19 cellular contexts compared by ENCODE assay signal in the genomic region with DNA sequence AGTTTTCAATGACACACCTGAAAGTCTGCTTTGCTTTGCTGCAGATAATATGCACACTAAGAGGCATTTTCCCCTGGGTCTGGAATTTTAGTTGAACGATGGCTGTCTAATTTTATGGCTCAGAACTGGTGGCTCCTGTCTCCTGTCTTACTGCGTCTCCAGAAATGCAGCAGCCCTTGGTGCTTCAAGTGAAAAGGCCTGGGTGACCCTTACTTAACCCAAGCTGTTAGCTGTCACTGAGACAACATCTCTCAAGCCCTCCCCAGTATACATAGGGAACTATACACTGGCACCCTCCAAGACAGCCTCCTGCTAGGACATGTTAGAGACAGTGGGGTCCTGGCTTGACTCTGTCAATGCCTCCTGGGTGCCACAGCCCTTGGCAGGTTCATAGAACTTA. TPM values are rescaled to one million over a fixed set of nuclear protein-coding genes. Genes with fewer than 3 reads are reported as not detected.
DNase-seq lines count a peak whose midpoint lies in the region; ATAC-seq and TF ChIP-seq lines count a peak whose summit lies in the region.
"Had no signal": no experiment of that assay in that cellular context is flagged by ENCODE, and none has a peak within 500 bp of the region (broad histone marks: within the 10 kb centered on the region; RNA-seq: fewer than 3 reads in every experiment).

No MANE protein-coding gene starts in this region.

- H3K27ac Mint-ChIP-seq in nephron progenitor cell (peak overlapping the region; percentile 44), GM23338 (no peak overlapping the region; the same call in 1 of the 2 replicates)
- H3K27ac Mint-ChIP-seq: CD14-positive monocyte; CD8-positive, alpha-beta T cell; HFFc6 had no signal

- DNase-seq in NCI-H2171 treated with DMSO at 0.1 percent for 48 hours (lab: John Stamatoyannopoulos, UW) (peak; percentile 40), NCI-H2171 (lab: John Stamatoyannopoulos, UW) (no peak), DMS79 treated with DMSO at 0.1 percent for 48 hours (lab: John Stamatoyannopoulos, UW) (peak; percentile 66), NCI-H69 (lab: John Stamatoyannopoulos, UW) (peak; percentile 71), nephron progenitor cell (no peak), ureter (ENCODE audit: low spot score) (no peak), GM23338 (ENCODE audit: low spot score) (no peak)
- DNase-seq in activated effector memory CD4-positive, alpha-beta T cell treated with Interleukin-2 at 50 U/mL for 16 hours = no peak
- DNase-seq: 8988T; Calu3; CD8-positive, alpha-beta T cell; GDM1; GOT3; H7; HFFc6; IMR-90 had no signal

- H3K4me3 Mint-ChIP-seq in nephron progenitor cell (peak overlapping the region; percentile 6), GM23338 (no peak overlapping the region)
- H3K4me3 Mint-ChIP-seq: CD8-positive, alpha-beta T cell; HFFc6 had no signal

- no peak overlapping the region for H3K4me2 ChIP-seq in GM23338
- H3K4me2 ChIP-seq: BLaER1 had no signal

- H3K27me3 Mint-ChIP-seq in nephron progenitor cell (ENCODE audit: low read depth, poor library complexity) (peaks cover 19% of the 10 kb centered on the region), GM23338 (ENCODE audit: insufficient read depth, low read depth, poor library complexity) (peaks cover 6% of the 10 kb centered on the region)

- ATAC-seq in GM23338 = no peak
- ATAC-seq: CD8-positive, alpha-beta T cell; HCT116 had no signal

- no peak overlapping the region for H2AFZ ChIP-seq in GM23338

- no peaks in the 10 kb centered on the region for H3K36me3 ChIP-seq in GM23338 (ENCODE audit: insufficient read depth)
- H3K36me3 ChIP-seq: BLaER1 had no signal

- H3K9me3 Mint-ChIP-seq in nephron progenitor cell (no peaks in the 10 kb centered on the region), GM23338 (no peaks in the 10 kb centered on the region)
- H3K9me3 Mint-ChIP-seq: CD8-positive, alpha-beta T cell; HFFc6 had no signal

- no peaks in the 10 kb centered on the region for H3K9me2 ChIP-seq in GM23338 (ENCODE audit: insufficient read depth)

- no peaks in the 10 kb centered on the region for H4K20me1 ChIP-seq in GM23338 (replicated peaks; ENCODE audit: insufficient read depth)

- H3K27ac ChIP-seq in GM23338 (ENCODE audit: low read depth) = no peak overlapping the region
- H3K27ac ChIP-seq: BLaER1 had no signal

- no peak for TF ChIP-seq CTCF in nephron progenitor cell (IDR thresholded peaks at IDR 0.05)
- no peak for TF ChIP-seq CTCF in GM23338 (conservative IDR thresholded peaks at IDR 0.05; ENCODE audit: low read depth in 2 of 2)

- no peaks in the 10 kb centered on the region for H3K79me2 ChIP-seq in GM23338 (replicated peaks; ENCODE audit: insufficient read depth)

- H3K36me3 Mint-ChIP-seq in nephron progenitor cell (ENCODE audit: low read depth) (no peaks in the 10 kb centered on the region), GM23338 (ENCODE audit: low read depth) (no peaks in the 10 kb centered on the region)
- H3K36me3 Mint-ChIP-seq: CD14-positive monocyte; CD8-positive, alpha-beta T cell had no signal

- H3K4me1 Mint-ChIP-seq in nephron progenitor cell = peaks cover 37% of the 10 kb centered on the region
- peaks cover 14% of the 10 kb centered on the region for H3K4me1 Mint-ChIP-seq in GM23338
- H3K4me1 Mint-ChIP-seq: CD14-positive monocyte had no signal

- no peaks in the 10 kb centered on the region; the same call in 1 of the 2 replicates for H3K4me1 ChIP-seq in GM23338 (ENCODE audit: insufficient read depth)
- H3K4me1 ChIP-seq: BLaER1 had no signal

- no peaks in the 10 kb centered on the region for H3K27me3 ChIP-seq in GM23338 (ENCODE audit: insufficient read depth)

- H3F3A ChIP-seq in GM23338 (replicated peaks; ENCODE audit: low read depth) = no peaks in the 10 kb centered on the region

- no peak overlapping the region for H3K4me3 ChIP-seq in GM23338
- H3K4me3 ChIP-seq: BLaER1 had no signal

TF ChIP-seq in GM23338, 12 proteins besides CTCF, POLR2A, EP300 and RAD21 (continues in another document):
- TF ChIP-seq, protein P1, sequence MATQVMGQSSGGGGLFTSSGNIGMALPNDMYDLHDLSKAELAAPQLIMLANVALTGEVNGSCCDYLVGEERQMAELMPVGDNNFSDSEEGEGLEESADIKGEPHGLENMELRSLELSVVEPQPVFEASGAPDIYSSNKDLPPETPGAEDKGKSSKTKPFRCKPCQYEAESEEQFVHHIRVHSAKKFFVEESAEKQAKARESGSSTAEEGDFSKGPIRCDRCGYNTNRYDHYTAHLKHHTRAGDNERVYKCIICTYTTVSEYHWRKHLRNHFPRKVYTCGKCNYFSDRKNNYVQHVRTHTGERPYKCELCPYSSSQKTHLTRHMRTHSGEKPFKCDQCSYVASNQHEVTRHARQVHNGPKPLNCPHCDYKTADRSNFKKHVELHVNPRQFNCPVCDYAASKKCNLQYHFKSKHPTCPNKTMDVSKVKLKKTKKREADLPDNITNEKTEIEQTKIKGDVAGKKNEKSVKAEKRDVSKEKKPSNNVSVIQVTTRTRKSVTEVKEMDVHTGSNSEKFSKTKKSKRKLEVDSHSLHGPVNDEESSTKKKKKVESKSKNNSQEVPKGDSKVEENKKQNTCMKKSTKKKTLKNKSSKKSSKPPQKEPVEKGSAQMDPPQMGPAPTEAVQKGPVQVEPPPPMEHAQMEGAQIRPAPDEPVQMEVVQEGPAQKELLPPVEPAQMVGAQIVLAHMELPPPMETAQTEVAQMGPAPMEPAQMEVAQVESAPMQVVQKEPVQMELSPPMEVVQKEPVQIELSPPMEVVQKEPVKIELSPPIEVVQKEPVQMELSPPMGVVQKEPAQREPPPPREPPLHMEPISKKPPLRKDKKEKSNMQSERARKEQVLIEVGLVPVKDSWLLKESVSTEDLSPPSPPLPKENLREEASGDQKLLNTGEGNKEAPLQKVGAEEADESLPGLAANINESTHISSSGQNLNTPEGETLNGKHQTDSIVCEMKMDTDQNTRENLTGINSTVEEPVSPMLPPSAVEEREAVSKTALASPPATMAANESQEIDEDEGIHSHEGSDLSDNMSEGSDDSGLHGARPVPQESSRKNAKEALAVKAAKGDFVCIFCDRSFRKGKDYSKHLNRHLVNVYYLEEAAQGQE (IDR thresholded peaks at IDR 0.05; ENCODE audit: unreplicated experiment) = no peak
- TF ChIP-seq POLR2AphosphoS5 (IDR thresholded peaks at IDR 0.05; ENCODE audit: low read depth) (no peak), EZH2phosphoT487 (IDR thresholded peaks at IDR 0.05; ENCODE audit: unreplicated experiment) (no peak), NANOG (IDR thresholded peaks at IDR 0.05; ENCODE audit: borderline replicate concordance) (no peak)
- TF ChIP-seq, protein P2, sequence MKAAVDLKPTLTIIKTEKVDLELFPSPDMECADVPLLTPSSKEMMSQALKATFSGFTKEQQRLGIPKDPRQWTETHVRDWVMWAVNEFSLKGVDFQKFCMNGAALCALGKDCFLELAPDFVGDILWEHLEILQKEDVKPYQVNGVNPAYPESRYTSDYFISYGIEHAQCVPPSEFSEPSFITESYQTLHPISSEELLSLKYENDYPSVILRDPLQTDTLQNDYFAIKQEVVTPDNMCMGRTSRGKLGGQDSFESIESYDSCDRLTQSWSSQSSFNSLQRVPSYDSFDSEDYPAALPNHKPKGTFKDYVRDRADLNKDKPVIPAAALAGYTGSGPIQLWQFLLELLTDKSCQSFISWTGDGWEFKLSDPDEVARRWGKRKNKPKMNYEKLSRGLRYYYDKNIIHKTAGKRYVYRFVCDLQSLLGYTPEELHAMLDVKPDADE (IDR thresholded peaks at IDR 0.05) = no peak

RNA-seq across cellular contexts. Expression of a gene that starts 57.6 kb away (rescaled TPM):
- 2.1 TPM for total RNA-seq in ureter
- 4.1 and 4.8 TPM in 2 replicates for total RNA-seq in GM23338 (2014; rRNA removed; shearing (Covaris generic))
- 0.33 and 0.91 TPM in 2 replicates for polyA plus RNA-seq in GM23338 (2016; fragmentation: Nextera tagmentation; extraction: Ambion mirVana)

Comparison
In these comparisons a context has a peak if more than half of its experiments do, and no peak if none do; other contexts are left out.
1. DNase-seq: peak in NCI-H2171 treated with DMSO at 0.1 percent for 48 hours (single experiment), DMS79 treated with DMSO at 0.1 percent for 48 hours (single experiment) and NCI-H69 (single experiment); none in NCI-H2171 (single experiment), nephron progenitor cell (single experiment), ureter (single experiment), GM23338 (single experiment) and activated effector memory CD4-positive, alpha-beta T cell treated with Interleukin-2 at 50 U/mL for 16 hours (single experiment).